24 cellular contexts compared by ENCODE assay signal in genomic region chr19:19508217-19508616, GRCh38. TPM values are rescaled to one million over a fixed set of nuclear protein-coding genes. Genes with fewer than 3 reads are reported as not detected.
DNase-seq lines count a peak whose midpoint lies in the region; ATAC-seq, FAIRE-seq and TF ChIP-seq lines count a peak whose summit lies in the region.
"Had no signal": no experiment of that assay in that cellular context is flagged by ENCODE, and none has a peak within 500 bp of the region (broad histone marks: within the 10 kb centered on the region; RNA-seq: fewer than 3 reads in every experiment).

No MANE protein-coding gene starts in this region.

- no peak overlapping the region for H3K27ac Mint-ChIP-seq in neural crest cell (ENCODE audit: unreplicated experiment)
- H3K27ac Mint-ChIP-seq: B cell, CD14-positive monocyte had no signal

- ATAC-seq in GM18505 (IDR thresholded peaks at IDR 0.05; ENCODE audit: unreplicated experiment) (no peak), sciatic nerve (no peak), HG03442 (IDR thresholded peaks at IDR 0.05; ENCODE audit: unreplicated experiment) (no peak)
- ATAC-seq: A549, Right ventricle myocardium inferior had no signal

- no peak overlapping the region for H3K9ac ChIP-seq in endothelial cell of umbilical vein (replicated peaks; ENCODE audit: extremely low read depth, insufficient read depth, low read length)

- peaks cover 2% of the 10 kb centered on the region for H3K27me3 Mint-ChIP-seq in neural crest cell (ENCODE audit: low read depth)
- H3K27me3 Mint-ChIP-seq: B cell, IgD-negative memory B cell had no signal

- H3K4me1 Mint-ChIP-seq in neural crest cell, result no peaks in the 10 kb centered on the region
- H3K4me1 Mint-ChIP-seq: B cell, CD14-positive monocyte had no signal

- H3K4me2 ChIP-seq in endothelial cell of umbilical vein (ENCODE audit: insufficient read depth, low read length), result no peak overlapping the region
- H3K4me2 ChIP-seq: A549 had no signal

- no peaks in the 10 kb centered on the region for H3K27me3 ChIP-seq in endothelial cell of umbilical vein (ENCODE audit: control insufficient read depth in 2 of 2, insufficient read depth in 2 of 2, low read length in 2 of 2)

- peaks cover 12% of the 10 kb centered on the region for H3K36me3 Mint-ChIP-seq in neural crest cell (ENCODE audit: low read depth)

- BruUV-seq in endothelial cell of umbilical vein (replicated peaks; lab: Mats Ljungman, UMichigan), result TSS peak; percentile 1

- no peak overlapping the region for H2AFZ ChIP-seq in endothelial cell of umbilical vein (ENCODE audit: low read depth, low read length)

- H3K4me3 Mint-ChIP-seq in neural crest cell, result peak overlapping the region; percentile 8
- H3K4me3 Mint-ChIP-seq: B cell, CD14-positive monocyte had no signal

- no peaks in the 10 kb centered on the region for H3K9me3 ChIP-seq in endothelial cell of umbilical vein (replicated peaks; ENCODE audit: control insufficient read depth, insufficient read depth, low read length)
- H3K9me3 ChIP-seq: A549, HAP-1 had no signal

- H3K4me1 ChIP-seq in endothelial cell of umbilical vein (ENCODE audit: control insufficient read depth, extremely low read depth, insufficient read depth, low read length), result no peaks in the 10 kb centered on the region
- H3K4me1 ChIP-seq: A549, HAP-1 had no signal

- H4K20me1 ChIP-seq in endothelial cell of umbilical vein (replicated peaks; ENCODE audit: control insufficient read depth, extremely low read depth, insufficient read depth, low read length), result no peaks in the 10 kb centered on the region

- CTCF ChIA-PET in RWPE1 (lab: Yijun Ruan, JAX) (no interaction called here), endothelial cell of umbilical vein (lab: Charles Lee) (no interaction called here)

- H3K36me3 ChIP-seq in endothelial cell of umbilical vein (ENCODE audit: control insufficient read depth in 2 of 2, extremely low read depth in 1 of 2, insufficient read depth in 2 of 2, low read length in 2 of 2), result peaks cover 14 to 22% of the 10 kb centered on the region in 2 experiments

- H3K27ac ChIP-seq in RWPE1 (peak overlapping the region; percentile 19; the same call in 1 of the 2 replicates), endothelial cell of umbilical vein (ENCODE audit: insufficient read depth, low read depth, low read length) (no peak overlapping the region)
- H3K27ac ChIP-seq: A549 had no signal

- dilution Hi-C loops in endothelial cell of umbilical vein (cut with MboI; ENCODE audit: extremely low pct_ligation_motif_present, low sequenced_read_pairs), result no loop called here

- H3K4me3 ChIP-seq in endothelial cell of umbilical vein (replicated peaks in 1 of 3; ENCODE audit: insufficient read depth in 1 of 3, low read depth in 1 of 3, low read length in 3 of 3), result no peak overlapping the region
- H3K4me3 ChIP-seq: A549, HAP-1 had no signal

- H3K9me3 Mint-ChIP-seq in neural crest cell, result no peaks in the 10 kb centered on the region
- H3K9me3 Mint-ChIP-seq: IgD-negative memory B cell had no signal

- no peaks in the 10 kb centered on the region for H3K79me2 ChIP-seq in endothelial cell of umbilical vein (ENCODE audit: control insufficient read depth, insufficient read depth, low read length)

- TF ChIP-seq CTCF in RWPE1 (conservative IDR thresholded peaks at IDR 0.05; ENCODE audit: low read depth), result no peak
- no peak for TF ChIP-seq CTCF in endothelial cell of umbilical vein (IDR thresholded peaks at IDR 0.05; ENCODE audit: extremely low read depth in 1 of 2, insufficient read depth in 1 of 2, low read depth in 1 of 2, low read length in 2 of 2)
- no peak for TF ChIP-seq CTCF in neural crest cell (conservative IDR thresholded peaks at IDR 0.05)

- TF ChIP-seq POLR2A in GM18505 (IDR thresholded peaks at IDR 0.05; ENCODE audit: borderline replicate concordance, extremely low read depth, insufficient read depth, insufficient read length) (peak; percentile 16), endothelial cell of umbilical vein (IDR thresholded peaks at IDR 0.05; ENCODE audit: low read depth, low read length) (no peak), GM12891 (IDR thresholded peaks at IDR 0.05; ENCODE audit: low read depth, low read length) (no peak)

- DNase-seq in RWPE1 (ENCODE audit: low spot score) (no peak), endothelial cell of umbilical vein (ENCODE audit: low read depth, low spot score) (no peak), neural crest cell (ENCODE audit: low read depth, low spot score) (no peak), sciatic nerve (ENCODE audit: low spot score) (no peak), GM12891 (ENCODE audit: insufficient read length, low spot score) (no peak), NCI-H2029 treated with DMSO at 0.1 percent for 48 hours (lab: John Stamatoyannopoulos, UW) (no peak)
- DNase-seq: DMS53, Karpas-422, NCI-H1417, NCI-H1694 treated with DMSO at 0.1 percent for 48 hours, NCI-H446, NCI-H526, OCI-M1 had no signal

- H3K9me1 ChIP-seq in endothelial cell of umbilical vein (replicated peaks; ENCODE audit: control insufficient read depth, extremely low read depth, insufficient read depth, low read length), result no peaks in the 10 kb centered on the region

- POLR2A ChIA-PET in RWPE1 (lab: Yijun Ruan, JAX; ENCODE audit: low non-redundant PET) (no interaction called here), endothelial cell of umbilical vein (lab: Charles Lee) (interaction anchor here (1.2 kb wide), 1 partner anchor 15 kb away, joined by 7 read pairs; no protein-coding TSS in a partner anchor)

- intact Hi-C loops in endothelial cell of umbilical vein (cut with micrococcal nuclease) (no loop called here), sciatic nerve (cut with DNase I) (no loop called here)

- FAIRE-seq in endothelial cell of umbilical vein (lab: Jason Lieb, UNC), result no peak
- no peak for FAIRE-seq in GM12891 (lab: Jason Lieb, UNC)
- FAIRE-seq: A549, D721Med, RCC 7860 had no signal

TF ChIP-seq in endothelial cell of umbilical vein, 7 proteins besides CTCF, POLR2A, EP300 and RAD21 (continues in another document):
- no peak for TF ChIP-seq FOS (IDR thresholded peaks at IDR 0.05; ENCODE audit: borderline replicate concordance, insufficient read depth, low read length)
- no peak for TF ChIP-seq POLR2AphosphoS5 (IDR thresholded peaks at IDR 0.05; ENCODE audit: insufficient read depth, low read depth, low read length)

TF ChIP-seq in GM12891, 5 proteins besides CTCF, POLR2A, EP300 and RAD21:
- no peak for TF ChIP-seq TAF1 (IDR thresholded peaks at IDR 0.05; ENCODE audit: low read depth, low read length)
- no peak for TF ChIP-seq SPI1 (IDR thresholded peaks at IDR 0.05; ENCODE audit: low read depth, low read length)
- TF ChIP-seq POLR2AphosphoS5 (IDR thresholded peaks at IDR 0.05; ENCODE audit: low read depth, low read length), result no peak
- no peak for TF ChIP-seq PAX5 (IDR thresholded peaks at IDR 0.05; ENCODE audit: insufficient read depth, low read length, severe bottlenecking)
- no peak for TF ChIP-seq POU2F2 (IDR thresholded peaks at IDR 0.05; ENCODE audit: low read depth, low read length)

RNA-seq across cellular contexts. Expression of gene TSSK6, which starts 7.1 kb away (rescaled TPM):
- total RNA-seq in endothelial cell of umbilical vein (0.35 and 0.82 TPM in 2 replicates), neural crest cell (2.7 and 2.9 TPM in 2 replicates), sciatic nerve (1.3 TPM)
- 0.76 and 1.7 TPM in 2 replicates for polyA plus RNA-seq in endothelial cell of umbilical vein
- 0.26 and 0.38 TPM in 2 replicates for polyA plus RNA-seq in endothelial cell of umbilical vein (2011; cell fraction: cytosol; rRNA removed)
- 0.56 and 0.63 TPM in 2 replicates for polyA plus RNA-seq in endothelial cell of umbilical vein (2011; cell fraction: nucleus; rRNA removed)
- polyA plus RNA-seq in endothelial cell of umbilical vein (2012), result 0.15 and 0.50 TPM in 2 replicates
- polyA minus RNA-seq in endothelial cell of umbilical vein, result 0.36 and 0.42 TPM in 2 replicates
- polyA minus RNA-seq in endothelial cell of umbilical vein (2011; cell fraction: cytosol; rRNA and poly(A)+ RNA removed), result 2.8 TPM
- 1.0 and 1.1 TPM in 2 replicates for polyA minus RNA-seq in endothelial cell of umbilical vein (2011; cell fraction: nucleus; rRNA and poly(A)+ RNA removed)
- polyA plus RNA-seq in GM12891 (2012; ENCODE audit: low read depth, missing spikeins), result 1.2 TPM

RNA-seq across cellular contexts. Expression of gene NDUFA13, which starts 7.8 kb away (rescaled TPM):
- total RNA-seq in endothelial cell of umbilical vein (246 and 252 TPM in 2 replicates), neural crest cell (371 and 389 TPM in 2 replicates), sciatic nerve (206 TPM)
- polyA plus RNA-seq in endothelial cell of umbilical vein, result 799 and 837 TPM in 2 replicates
- 504 and 596 TPM in 2 replicates for polyA plus RNA-seq in endothelial cell of umbilical vein (2011; cell fraction: cytosol; rRNA removed)
- polyA plus RNA-seq in endothelial cell of umbilical vein (2011; cell fraction: nucleus; rRNA removed), result 151 and 220 TPM in 2 replicates
- polyA plus RNA-seq in endothelial cell of umbilical vein (2012), result 252 and 475 TPM in 2 replicates
- polyA minus RNA-seq in endothelial cell of umbilical vein, result 101 and 104 TPM in 2 replicates
- polyA minus RNA-seq in endothelial cell of umbilical vein (2011; cell fraction: cytosol; rRNA and poly(A)+ RNA removed), result 86.4 TPM
- polyA minus RNA-seq in endothelial cell of umbilical vein (2011; cell fraction: nucleus; rRNA and poly(A)+ RNA removed), result 23.7 and 36.8 TPM in 2 replicates
- polyA plus RNA-seq in GM12891 (2012; ENCODE audit: low read depth, missing spikeins), result 397 TPM

RNA-seq across cellular contexts. Expression of gene YJEFN3, which starts 20.5 kb away (rescaled TPM):
- 2.1 and 2.4 TPM in 2 replicates for total RNA-seq in endothelial cell of umbilical vein
- 1.9 and 2.7 TPM in 2 replicates for polyA plus RNA-seq in endothelial cell of umbilical vein
- 0.19 and 0.35 TPM in 2 replicates for polyA plus RNA-seq in endothelial cell of umbilical vein (2011; cell fraction: cytosol; rRNA removed)
- polyA plus RNA-seq in endothelial cell of umbilical vein (2011; cell fraction: nucleus; rRNA removed), result 10.0 and 13.3 TPM in 2 replicates
- 0.83 and 1.2 TPM in 2 replicates for polyA plus RNA-seq in endothelial cell of umbilical vein (2012)
- polyA minus RNA-seq in endothelial cell of umbilical vein, result 1.2 and 1.3 TPM in 2 replicates
- 1.6 TPM for polyA minus RNA-seq in endothelial cell of umbilical vein (2011; cell fraction: cytosol; rRNA and poly(A)+ RNA removed)
- 2.9 and 3.8 TPM in 2 replicates for polyA minus RNA-seq in endothelial cell of umbilical vein (2011; cell fraction: nucleus; rRNA and poly(A)+ RNA removed)
- total RNA-seq in neural crest cell, result 15.0 and 18.1 TPM in 2 replicates
- total RNA-seq in sciatic nerve, result 4.9 TPM
- 4.6 TPM for polyA plus RNA-seq in GM12891 (2012; ENCODE audit: low read depth, missing spikeins)
- polyA plus RNA-seq: CD14-positive monocyte, IgD-negative memory B cell had no signal

RNA-seq across cellular contexts. Expression of gene CILP2, which starts 29.8 kb away (rescaled TPM):
- not detected in 2 replicates for total RNA-seq in endothelial cell of umbilical vein
- polyA plus RNA-seq in endothelial cell of umbilical vein, result 0.01 and 0.03 TPM in 2 replicates
- 0.03 TPM in 1 of 2 replicates, not detected in the other for polyA plus RNA-seq in endothelial cell of umbilical vein (2011; cell fraction: cytosol; rRNA removed)
- polyA plus RNA-seq in endothelial cell of umbilical vein (2011; cell fraction: nucleus; rRNA removed), result 0.04 and 0.14 TPM in 2 replicates
- polyA plus RNA-seq in endothelial cell of umbilical vein (2012), result not detected in 2 replicates
- not detected in 2 replicates for polyA minus RNA-seq in endothelial cell of umbilical vein
- 0.51 TPM for polyA minus RNA-seq in endothelial cell of umbilical vein (2011; cell fraction: cytosol; rRNA and poly(A)+ RNA removed)
- polyA minus RNA-seq in endothelial cell of umbilical vein (2011; cell fraction: nucleus; rRNA and poly(A)+ RNA removed), result 0.14 TPM in 1 of 2 replicates, not detected in the other
- 2.7 and 2.9 TPM in 2 replicates for total RNA-seq in neural crest cell
- 0.27 TPM for total RNA-seq in sciatic nerve
- 0.28 TPM for polyA plus RNA-seq in GM12891 (2012; ENCODE audit: low read depth, missing spikeins)
- total RNA-seq: SK-MEL-5 had no signal
- polyA plus RNA-seq: CD14-positive monocyte, IgD-negative memory B cell had no signal
